8 cellular contexts compared by ENCODE assay signal in the genomic region with DNA sequence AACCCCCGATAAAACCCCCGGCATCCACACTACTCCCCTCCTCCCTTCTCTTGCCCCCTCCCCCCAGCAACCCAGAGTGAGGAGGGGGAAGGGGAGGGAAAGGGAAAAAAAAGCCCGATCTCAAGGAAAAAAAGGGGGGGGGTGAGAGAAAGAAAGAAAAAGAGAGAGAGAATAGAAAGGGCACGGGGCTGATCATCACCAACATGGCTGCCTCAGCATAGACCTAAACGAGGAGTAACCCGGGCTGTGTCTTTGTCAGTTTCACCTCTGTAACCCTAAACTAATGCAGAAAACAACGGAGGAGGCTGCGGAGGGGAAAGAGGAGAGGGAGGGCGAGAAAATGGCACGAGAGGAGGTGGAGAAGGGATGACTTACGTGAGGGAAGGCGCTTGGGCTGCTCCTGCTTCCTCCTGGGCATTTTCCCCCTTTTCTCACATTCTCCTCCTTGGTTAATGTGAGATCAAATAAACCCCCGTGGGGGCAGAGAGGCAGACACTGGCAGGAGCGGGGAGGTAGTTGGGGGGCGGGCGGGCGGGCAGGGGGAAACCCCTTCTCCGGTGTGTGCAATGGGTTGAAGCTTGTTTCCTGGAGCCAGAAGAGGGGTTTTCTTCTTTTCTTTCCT. TPM values are rescaled to one million over a fixed set of nuclear protein-coding genes. Genes with fewer than 3 reads are reported as not detected.
DNase-seq lines count a peak whose midpoint lies in the region; ATAC-seq, FAIRE-seq and TF ChIP-seq lines count a peak whose summit lies in the region.

No MANE protein-coding gene starts in this region.

- TF ChIP-seq EP300 in K562 (IDR thresholded peaks at IDR 0.05; ENCODE audit: low read length), result no peak

- DNase-seq in T-helper 1 cell (peak in 3 of 5 donors; percentile 36 to 51 (median 40)), K562 (ENCODE audit: extremely low read depth in 1 of 4, low spot score in 3 of 4) (no peak), immature natural killer cell (peak; percentile 55 to 60 (median 56)), spleen (no peak)

- ATAC-seq in HG03432 (IDR thresholded peaks at IDR 0.05; ENCODE audit: unreplicated experiment), result peak; percentile 12
- no peak for ATAC-seq in K562
- no peak for ATAC-seq in HG03521 (IDR thresholded peaks at IDR 0.05; ENCODE audit: unreplicated experiment)
- no peak for ATAC-seq in GM18520 (IDR thresholded peaks at IDR 0.05; ENCODE audit: unreplicated experiment)

- 2% methylated on average over 8 of the region's 18 CpGs for WGBS in K562 (ENCODE audit: insufficient coverage, low coverage, missing lambda C conversion rate)
- 0 to 1% (median 1%) methylated on average over 18 of the region's 18 CpGs for WGBS in spleen, 5 donors

- BruUV-seq in K562 (replicated peaks; lab: Mats Ljungman, UMichigan), result no TSS peak

- intact Hi-C loops in K562 (cut with micrococcal nuclease), result no loop called here
- intact Hi-C loops in spleen (cut with DNase I; ENCODE audit: low total_unique reads), result no loop called here

- peak overlapping the region; percentile 91 for H3K9ac ChIP-seq in ES-I3 (ENCODE audit: low read depth, low read length)
- no peak overlapping the region for H3K9ac ChIP-seq in K562 (ENCODE audit: insufficient read depth in 1 of 2, low read depth in 2 of 2, low read length in 2 of 2)

- no peaks in the 10 kb centered on the region for H3K9me1 ChIP-seq in K562 (ENCODE audit: control insufficient read depth, insufficient read depth, low read length)

- no peak for TF ChIP-seq RAD21 in K562 (CRISPR knock-in tag; conservative IDR thresholded peaks at IDR 0.05 in 1 of 2, IDR thresholded peaks at IDR 0.05 in 1 of 2)

- H3K27me3 ChIP-seq in K562 (ENCODE audit: control insufficient read depth in 2 of 2, insufficient read depth in 2 of 2, low read length in 2 of 2), result peaks cover 14 to 27% of the 10 kb centered on the region in 2 experiments; a peak in 4 of 5 replicates
- peaks cover 0 to 21% (median 0%) of the 10 kb centered on the region in 7 donors for H3K27me3 ChIP-seq in spleen (replicated peaks in 1 of 7)

- peak overlapping the region; percentile 90 to 99 (median 95) for H3K4me3 Mint-ChIP-seq in immature natural killer cell

- TF ChIP-seq POLR2A in K562 (conservative IDR thresholded peaks at IDR 0.05) (no peak), spleen (IDR thresholded peaks at IDR 0.05) (no peak)

- H4K20me1 ChIP-seq in K562 (replicated peaks; ENCODE audit: control insufficient read depth, insufficient read depth, low read length), result 0 out of 2 replicates have a peak, but pooled peaks cover 3% of the 10 kb centered on the region

- no peak overlapping the region for H3K27ac ChIP-seq in K562 (ENCODE audit: extremely low read depth, low read depth, low read length)
- H3K27ac ChIP-seq in spleen, result peak overlapping the region in 7 of 8 donors; percentile 51 to 94 (median 89)

- no peak for FAIRE-seq in K562 (lab: Jason Lieb, UNC)

- H3K4me1 Mint-ChIP-seq in immature natural killer cell, result peaks cover 22 to 38% of the 10 kb centered on the region in 2 donors

- H3K36me3 ChIP-seq in ES-I3 (ENCODE audit: insufficient read depth, low read length) (no peaks in the 10 kb centered on the region; the same call in 1 of the 2 replicates), K562 (ENCODE audit: control insufficient read depth, insufficient read depth, low read length) (no peaks in the 10 kb centered on the region), spleen (no peaks in the 10 kb centered on the region)

- no peaks in the 10 kb centered on the region for H3K9me3 ChIP-seq in ES-I3 (ENCODE audit: control insufficient read depth, insufficient read depth, low read length)
- H3K9me3 ChIP-seq in K562 (replicated peaks; ENCODE audit: control insufficient read depth, insufficient read depth, low read depth, low read length), result no peaks in the 10 kb centered on the region
- no peaks in the 10 kb centered on the region for H3K9me3 ChIP-seq in spleen

- H3K27ac Mint-ChIP-seq in immature natural killer cell, result peak overlapping the region; percentile 86 to 97 (median 95)

- in situ Hi-C loops in K562 (cut with MboI), result no loop called here

- H3K9me3 Mint-ChIP-seq in immature natural killer cell, result no peaks in the 10 kb centered on the region

- peaks cover 22% of the 10 kb centered on the region for H3K4me1 ChIP-seq in ES-I3 (ENCODE audit: insufficient read depth, low read length)
- peaks cover 0 to 13% of the 10 kb centered on the region in 2 experiments; a peak in 2 of 5 replicates for H3K4me1 ChIP-seq in K562 (replicated peaks in 1 of 2; ENCODE audit: control insufficient read depth in 2 of 2, insufficient read depth in 2 of 2, low read length in 2 of 2)
- H3K4me1 ChIP-seq in spleen, result peaks cover 4 to 48% (median 17%) of the 10 kb centered on the region in 6 donors

- H2AFZ ChIP-seq in K562 (ENCODE audit: low read depth, low read length), result no peak overlapping the region

- no peaks in the 10 kb centered on the region for H3K36me3 Mint-ChIP-seq in immature natural killer cell

- H3K27me3 Mint-ChIP-seq in immature natural killer cell (ENCODE audit: low read depth in 3 of 3), result peaks cover 21 to 29% (median 21%) of the 10 kb centered on the region in 3 donors

- H3K4me3 ChIP-seq in K562 (no peak overlapping the region), spleen (peak overlapping the region; percentile 68 to 85 (median 78))

- POLR2A ChIA-PET in K562 (lab: Yijun Ruan, JAX), result no interaction called here

- CTCF ChIA-PET in K562 (lab: Yijun Ruan, JAX; ENCODE audit: low intra/inter-chr PET ratio), result no interaction called here

- no peak for TF ChIP-seq CTCF in K562 (IDR thresholded peaks at IDR 0.05 in 2 of 3, conservative IDR thresholded peaks at IDR 0.05 in 1 of 3; ENCODE audit: insufficient read depth in 2 of 3, low read depth in 1 of 3, low read length in 3 of 3)
- TF ChIP-seq CTCF in spleen (IDR thresholded peaks at IDR 0.05 in 8 of 11, conservative IDR thresholded peaks at IDR 0.05 in 3 of 11), result no peak

- no peak overlapping the region for H3K4me2 ChIP-seq in K562 (ENCODE audit: insufficient read depth, low read length)

- no peaks in the 10 kb centered on the region for H3K79me2 ChIP-seq in K562 (ENCODE audit: control insufficient read depth, insufficient read depth, low read length)

TF ChIP-seq in K562, 482 proteins besides CTCF, POLR2A, EP300 and RAD21:
- no peak for TF ChIP-seq CHD1 (IDR thresholded peaks at IDR 0.05; ENCODE audit: low read length)
- peak in 1 of 3 experiments; percentile 48 for TF ChIP-seq YY1 (IDR thresholded peaks at IDR 0.05; ENCODE audit: borderline replicate concordance in 1 of 3, control insufficient read depth in 1 of 3, extremely low read depth in 1 of 3, insufficient read depth in 3 of 3, insufficient read length in 1 of 3, insufficient replicate concordance in 2 of 3, low read depth in 1 of 3, low read length in 2 of 3)
- no peak for TF ChIP-seq ZFPM2 (CRISPR knock-in tag; IDR thresholded peaks at IDR 0.05)
- peak; percentile 78; the same call in 1 of the 2 replicates for TF ChIP-seq EZH2 (IDR thresholded peaks at IDR 0.05; ENCODE audit: borderline replicate concordance, low read depth, low read length)
- no peak for TF ChIP-seq MAZ (CRISPR knock-in tag; conservative IDR thresholded peaks at IDR 0.05 in 1 of 2, IDR thresholded peaks at IDR 0.05 in 1 of 2)

RNA-seq across cellular contexts. Expression of a gene that starts 0.5 kb away (rescaled TPM):
- 0.09 TPM in 1 of 2 replicates, not detected in the other for total RNA-seq in K562 (2011; cell fraction: chromatin; rRNA removed; ENCODE audit: low replicate concordance)
- 1.0 TPM in 1 of 2 replicates, not detected in the other for total RNA-seq in K562 (2011; cell fraction: nucleolus; rRNA removed)
- not detected in 2 replicates for total RNA-seq in K562 (2011; cell fraction: nucleoplasm; rRNA removed)
- not detected in 2 replicates for total RNA-seq in K562 (2014; rRNA removed)
- total RNA-seq in K562 (2014; rRNA removed; fragmentation: Illumina TruSeq; extraction: Trizol), result not detected in 2 replicates
- not detected in 2 replicates for total RNA-seq in K562 (2015; rRNA removed; fragmentation: Illumina TruSeq; extraction: Trizol)
- 0.13 and 0.40 TPM in 2 replicates for total RNA-seq in K562 (2021)
- 0.07 TPM in 1 of 2 replicates, not detected in the other for polyA plus RNA-seq in K562 (2011; rRNA removed)
- polyA plus RNA-seq in K562 (2011; cell fraction: cytosol; rRNA removed), result under 0.01 and 0.33 TPM in 2 replicates
- polyA plus RNA-seq in K562 (2011; cell fraction: nucleus; rRNA removed), result 0.03 and 0.21 TPM in 2 replicates
- 0.14 TPM in 1 of 2 replicates, not detected in the other for polyA plus RNA-seq in K562 (2012)
- polyA plus RNA-seq in K562 (2014; fragmentation: Illumina TruSeq; extraction: Trizol), result not detected in 2 replicates
- polyA plus RNA-seq in K562 (2014; fragmentation: Nextera tagmentation; extraction: Ambion mirVana), result not detected
- not detected in 2 replicates for polyA plus RNA-seq in K562 (2014; rRNA removed)
- 0.14 TPM in 1 of 2 replicates, not detected in the other for polyA minus RNA-seq in K562 (2011; rRNA and poly(A)+ RNA removed)
- polyA minus RNA-seq in K562 (2011; cell fraction: cytosol; rRNA and poly(A)+ RNA removed), result not detected in 2 replicates
- polyA minus RNA-seq in K562 (2011; cell fraction: nucleus; rRNA and poly(A)+ RNA removed), result not detected in 2 replicates
- polyA plus RNA-seq in immature natural killer cell, result 1 to 10 TPM; 1.5 to 4.6 (median 1.7) TPM
- 10 to 100 TPM; 15.9 to 31.6 (median 19.9) TPM for total RNA-seq in spleen
- polyA plus RNA-seq in spleen, result 1 to 10 TPM; 3.3 to 5.3 (median 4.6) TPM

Comparison
In these comparisons a context has a peak if more than half of its experiments do, and no peak if none do; other contexts are left out.
1. DNase-seq: peak in T-helper 1 cell (3 of 5) and immature natural killer cell (3 of 3); none in K562 (0 of 4) and spleen (single experiment).